ENCODE assay signal across 1 cellular context in genomic region chrX:107673401-107673800, GRCh38.
TF ChIP-seq lines count a peak whose summit lies in the region.

No MANE protein-coding gene starts in this region.

TF ChIP-seq in GM23338, 12 proteins besides CTCF, POLR2A, EP300 and RAD21 (continued from another document):
- TF ChIP-seq, protein P1, sequence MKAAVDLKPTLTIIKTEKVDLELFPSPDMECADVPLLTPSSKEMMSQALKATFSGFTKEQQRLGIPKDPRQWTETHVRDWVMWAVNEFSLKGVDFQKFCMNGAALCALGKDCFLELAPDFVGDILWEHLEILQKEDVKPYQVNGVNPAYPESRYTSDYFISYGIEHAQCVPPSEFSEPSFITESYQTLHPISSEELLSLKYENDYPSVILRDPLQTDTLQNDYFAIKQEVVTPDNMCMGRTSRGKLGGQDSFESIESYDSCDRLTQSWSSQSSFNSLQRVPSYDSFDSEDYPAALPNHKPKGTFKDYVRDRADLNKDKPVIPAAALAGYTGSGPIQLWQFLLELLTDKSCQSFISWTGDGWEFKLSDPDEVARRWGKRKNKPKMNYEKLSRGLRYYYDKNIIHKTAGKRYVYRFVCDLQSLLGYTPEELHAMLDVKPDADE (IDR thresholded peaks at IDR 0.05): no peak
- TF ChIP-seq NANOG (IDR thresholded peaks at IDR 0.05; ENCODE audit: borderline replicate concordance): no peak
- TF ChIP-seq, protein P2, sequence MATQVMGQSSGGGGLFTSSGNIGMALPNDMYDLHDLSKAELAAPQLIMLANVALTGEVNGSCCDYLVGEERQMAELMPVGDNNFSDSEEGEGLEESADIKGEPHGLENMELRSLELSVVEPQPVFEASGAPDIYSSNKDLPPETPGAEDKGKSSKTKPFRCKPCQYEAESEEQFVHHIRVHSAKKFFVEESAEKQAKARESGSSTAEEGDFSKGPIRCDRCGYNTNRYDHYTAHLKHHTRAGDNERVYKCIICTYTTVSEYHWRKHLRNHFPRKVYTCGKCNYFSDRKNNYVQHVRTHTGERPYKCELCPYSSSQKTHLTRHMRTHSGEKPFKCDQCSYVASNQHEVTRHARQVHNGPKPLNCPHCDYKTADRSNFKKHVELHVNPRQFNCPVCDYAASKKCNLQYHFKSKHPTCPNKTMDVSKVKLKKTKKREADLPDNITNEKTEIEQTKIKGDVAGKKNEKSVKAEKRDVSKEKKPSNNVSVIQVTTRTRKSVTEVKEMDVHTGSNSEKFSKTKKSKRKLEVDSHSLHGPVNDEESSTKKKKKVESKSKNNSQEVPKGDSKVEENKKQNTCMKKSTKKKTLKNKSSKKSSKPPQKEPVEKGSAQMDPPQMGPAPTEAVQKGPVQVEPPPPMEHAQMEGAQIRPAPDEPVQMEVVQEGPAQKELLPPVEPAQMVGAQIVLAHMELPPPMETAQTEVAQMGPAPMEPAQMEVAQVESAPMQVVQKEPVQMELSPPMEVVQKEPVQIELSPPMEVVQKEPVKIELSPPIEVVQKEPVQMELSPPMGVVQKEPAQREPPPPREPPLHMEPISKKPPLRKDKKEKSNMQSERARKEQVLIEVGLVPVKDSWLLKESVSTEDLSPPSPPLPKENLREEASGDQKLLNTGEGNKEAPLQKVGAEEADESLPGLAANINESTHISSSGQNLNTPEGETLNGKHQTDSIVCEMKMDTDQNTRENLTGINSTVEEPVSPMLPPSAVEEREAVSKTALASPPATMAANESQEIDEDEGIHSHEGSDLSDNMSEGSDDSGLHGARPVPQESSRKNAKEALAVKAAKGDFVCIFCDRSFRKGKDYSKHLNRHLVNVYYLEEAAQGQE (IDR thresholded peaks at IDR 0.05; ENCODE audit: unreplicated experiment): no peak
- TF ChIP-seq CREB1 (CRISPR knock-in tag; IDR thresholded peaks at IDR 0.05; ENCODE audit: low read depth): no peak
- TF ChIP-seq ZNF114 (CRISPR knock-in tag; IDR thresholded peaks at IDR 0.05): no peak
- TF ChIP-seq STAT1 (IDR thresholded peaks at IDR 0.05; ENCODE audit: unreplicated experiment): no peak
- TF ChIP-seq JUNB (IDR thresholded peaks at IDR 0.05; ENCODE audit: unreplicated experiment): no peak
- TF ChIP-seq EZH2 (IDR thresholded peaks at IDR 0.05; ENCODE audit: low read depth, unreplicated experiment): no peak
- TF ChIP-seq ZNF331 (CRISPR knock-in tag; IDR thresholded peaks at IDR 0.05; ENCODE audit: low read depth): no peak
